ENCODE assay signal across 2 cellular contexts in the genomic region with DNA sequence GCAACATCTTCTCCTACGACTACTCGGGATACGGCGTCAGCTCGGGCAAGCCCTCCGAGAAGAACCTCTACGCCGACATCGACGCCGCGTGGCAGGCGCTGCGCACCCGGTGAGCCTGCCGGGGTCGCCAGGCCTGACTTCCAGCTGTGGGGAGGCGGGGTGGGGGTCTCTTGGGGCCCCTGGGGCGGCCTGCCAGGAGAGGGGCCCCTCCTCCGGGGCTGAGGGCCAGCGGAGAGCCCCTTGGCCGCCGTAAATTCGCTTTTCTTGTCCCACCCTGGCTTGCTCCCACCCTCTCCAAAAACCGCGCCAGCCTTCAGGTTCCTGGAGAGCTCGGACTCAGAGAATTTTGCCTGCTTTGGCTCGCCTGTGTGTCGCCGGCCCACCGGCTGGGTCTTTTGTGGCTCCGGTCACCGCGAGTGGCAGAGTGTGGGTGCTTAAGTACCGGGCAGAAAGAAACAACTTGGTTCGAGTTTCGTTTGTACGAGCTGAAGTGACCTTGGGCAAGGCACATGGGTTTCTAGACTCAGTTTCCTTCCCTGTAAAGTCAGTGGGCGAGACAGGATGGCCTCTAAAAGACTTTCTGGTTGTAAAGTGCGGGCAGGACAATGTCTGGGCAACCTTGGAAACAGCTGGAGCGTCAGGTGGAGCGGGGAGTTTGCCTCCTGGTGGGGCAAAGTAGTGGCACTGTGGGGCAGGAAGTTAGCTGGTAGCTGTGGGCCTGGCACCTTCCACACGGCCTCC.
TF ChIP-seq lines count a peak whose summit lies in the region.

No MANE protein-coding gene starts in this region.

TF ChIP-seq in GM23338, 12 proteins besides CTCF, POLR2A, EP300 and RAD21:
- TF ChIP-seq, protein P1, sequence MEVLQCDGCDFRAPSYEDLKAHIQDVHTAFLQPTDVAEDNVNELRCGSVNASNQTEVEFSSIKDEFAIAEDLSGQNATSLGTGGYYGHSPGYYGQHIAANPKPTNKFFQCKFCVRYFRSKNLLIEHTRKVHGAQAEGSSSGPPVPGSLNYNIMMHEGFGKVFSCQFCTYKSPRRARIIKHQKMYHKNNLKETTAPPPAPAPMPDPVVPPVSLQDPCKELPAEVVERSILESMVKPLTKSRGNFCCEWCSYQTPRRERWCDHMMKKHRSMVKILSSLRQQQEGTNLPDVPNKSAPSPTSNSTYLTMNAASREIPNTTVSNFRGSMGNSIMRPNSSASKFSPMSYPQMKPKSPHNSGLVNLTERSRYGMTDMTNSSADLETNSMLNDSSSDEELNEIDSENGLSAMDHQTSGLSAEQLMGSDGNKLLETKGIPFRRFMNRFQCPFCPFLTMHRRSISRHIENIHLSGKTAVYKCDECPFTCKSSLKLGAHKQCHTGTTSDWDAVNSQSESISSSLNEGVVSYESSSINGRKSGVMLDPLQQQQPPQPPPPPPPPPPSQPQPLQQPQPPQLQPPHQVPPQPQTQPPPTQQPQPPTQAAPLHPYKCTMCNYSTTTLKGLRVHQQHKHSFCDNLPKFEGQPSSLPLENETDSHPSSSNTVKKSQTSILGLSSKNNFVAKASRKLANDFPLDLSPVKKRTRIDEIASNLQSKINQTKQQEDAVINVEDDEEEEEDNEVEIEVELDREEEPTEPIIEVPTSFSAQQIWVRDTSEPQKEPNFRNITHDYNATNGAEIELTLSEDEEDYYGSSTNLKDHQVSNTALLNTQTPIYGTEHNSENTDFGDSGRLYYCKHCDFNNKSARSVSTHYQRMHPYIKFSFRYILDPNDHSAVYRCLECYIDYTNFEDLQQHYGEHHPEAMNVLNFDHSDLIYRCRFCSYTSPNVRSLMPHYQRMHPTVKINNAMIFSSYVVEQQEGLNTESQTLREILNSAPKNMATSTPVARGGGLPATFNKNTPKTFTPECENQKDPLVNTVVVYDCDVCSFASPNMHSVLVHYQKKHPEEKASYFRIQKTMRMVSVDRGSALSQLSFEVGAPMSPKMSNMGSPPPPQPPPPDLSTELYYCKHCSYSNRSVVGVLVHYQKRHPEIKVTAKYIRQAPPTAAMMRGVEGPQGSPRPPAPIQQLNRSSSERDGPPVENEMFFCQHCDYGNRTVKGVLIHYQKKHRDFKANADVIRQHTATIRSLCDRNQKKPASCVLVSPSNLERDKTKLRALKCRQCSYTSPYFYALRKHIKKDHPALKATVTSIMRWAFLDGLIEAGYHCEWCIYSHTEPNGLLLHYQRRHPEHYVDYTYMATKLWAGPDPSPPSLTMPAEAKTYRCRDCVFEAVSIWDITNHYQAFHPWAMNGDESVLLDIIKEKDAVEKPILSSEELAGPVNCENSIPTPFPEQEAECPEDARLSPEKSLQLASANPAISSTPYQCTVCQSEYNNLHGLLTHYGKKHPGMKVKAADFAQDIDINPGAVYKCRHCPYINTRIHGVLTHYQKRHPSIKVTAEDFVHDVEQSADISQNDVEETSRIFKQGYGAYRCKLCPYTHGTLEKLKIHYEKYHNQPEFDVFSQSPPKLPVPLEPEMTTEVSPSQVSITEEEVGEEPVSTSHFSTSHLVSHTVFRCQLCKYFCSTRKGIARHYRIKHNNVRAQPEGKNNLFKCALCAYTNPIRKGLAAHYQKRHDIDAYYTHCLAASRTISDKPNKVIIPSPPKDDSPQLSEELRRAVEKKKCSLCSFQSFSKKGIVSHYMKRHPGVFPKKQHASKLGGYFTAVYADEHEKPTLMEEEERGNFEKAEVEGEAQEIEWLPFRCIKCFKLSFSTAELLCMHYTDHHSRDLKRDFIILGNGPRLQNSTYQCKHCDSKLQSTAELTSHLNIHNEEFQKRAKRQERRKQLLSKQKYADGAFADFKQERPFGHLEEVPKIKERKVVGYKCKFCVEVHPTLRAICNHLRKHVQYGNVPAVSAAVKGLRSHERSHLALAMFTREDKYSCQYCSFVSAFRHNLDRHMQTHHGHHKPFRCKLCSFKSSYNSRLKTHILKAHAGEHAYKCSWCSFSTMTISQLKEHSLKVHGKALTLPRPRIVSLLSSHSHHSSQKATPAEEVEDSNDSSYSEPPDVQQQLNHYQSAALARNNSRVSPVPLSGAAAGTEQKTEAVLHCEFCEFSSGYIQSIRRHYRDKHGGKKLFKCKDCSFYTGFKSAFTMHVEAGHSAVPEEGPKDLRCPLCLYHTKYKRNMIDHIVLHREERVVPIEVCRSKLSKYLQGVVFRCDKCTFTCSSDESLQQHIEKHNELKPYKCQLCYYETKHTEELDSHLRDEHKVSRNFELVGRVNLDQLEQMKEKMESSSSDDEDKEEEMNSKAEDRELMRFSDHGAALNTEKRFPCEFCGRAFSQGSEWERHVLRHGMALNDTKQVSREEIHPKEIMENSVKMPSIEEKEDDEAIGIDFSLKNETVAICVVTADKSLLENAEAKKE (CRISPR knock-in tag; IDR thresholded peaks at IDR 0.05): no peak
- no peak for TF ChIP-seq ZNF114 (CRISPR knock-in tag; IDR thresholded peaks at IDR 0.05)

TF ChIP-seq in K562, 482 proteins besides CTCF, POLR2A, EP300 and RAD21:
- no peak for TF ChIP-seq MIER1 (IDR thresholded peaks at IDR 0.05; ENCODE audit: low read depth)
- TF ChIP-seq, protein P2, sequence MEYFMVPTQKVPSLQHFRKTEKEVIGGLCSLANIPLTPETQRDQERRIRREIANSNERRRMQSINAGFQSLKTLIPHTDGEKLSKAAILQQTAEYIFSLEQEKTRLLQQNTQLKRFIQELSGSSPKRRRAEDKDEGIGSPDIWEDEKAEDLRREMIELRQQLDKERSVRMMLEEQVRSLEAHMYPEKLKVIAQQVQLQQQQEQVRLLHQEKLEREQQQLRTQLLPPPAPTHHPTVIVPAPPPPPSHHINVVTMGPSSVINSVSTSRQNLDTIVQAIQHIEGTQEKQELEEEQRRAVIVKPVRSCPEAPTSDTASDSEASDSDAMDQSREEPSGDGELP (CRISPR knock-in tag; IDR thresholded peaks at IDR 0.05; ENCODE audit: borderline replicate concordance): 0 out of 2 replicates have a peak, but pooled peaks have one; percentile 17
